Comparison of ENCODE assay signal across 8 cellular contexts in genomic region chr4:14787894-14788293, GRCh38.
DNase-seq lines count a peak whose midpoint lies in the region; ATAC-seq and TF ChIP-seq lines count a peak whose summit lies in the region.

No MANE protein-coding gene starts in this region.

- H3K36me3 ChIP-seq in right lobe of liver, result no peaks in the 10 kb centered on the region
- no peaks in the 10 kb centered on the region for H3K36me3 ChIP-seq in tibial artery

- peaks cover 2% of the 10 kb centered on the region for H3K27me3 Mint-ChIP-seq in activated CD8-positive, alpha-beta T cell treated with anti-CD3 and anti-CD28 coated beads, Interleukin-2, amount 10 ng/mL, durations not matched to agents 7 days and 5 days (ENCODE audit: low read depth)

- H3K27me3 ChIP-seq in right lobe of liver (no peaks in the 10 kb centered on the region), tibial artery (no peaks in the 10 kb centered on the region)

- H3K36me3 Mint-ChIP-seq in activated CD8-positive, alpha-beta T cell treated with anti-CD3 and anti-CD28 coated beads, Interleukin-2, amount 10 ng/mL, durations not matched to agents 7 days and 5 days (ENCODE audit: low read depth), result no peaks in the 10 kb centered on the region

- peak; percentile 32 to 64 (median 46) for TF ChIP-seq CTCF in right lobe of liver (IDR thresholded peaks at IDR 0.05)
- no peak for TF ChIP-seq CTCF in tibial artery (IDR thresholded peaks at IDR 0.05)

- H3K9me3 ChIP-seq in right lobe of liver (no peaks in the 10 kb centered on the region), tibial artery (peaks cover 0 to 5% (median 4%) of the 10 kb centered on the region in 3 donors)

- POLR2A ChIA-PET in activated CD8-positive, alpha-beta T cell treated with anti-CD3 and anti-CD28 coated beads, Interleukin-2, amount 10 ng/mL, durations not matched to agents 7 days and 5 days (lab: Charles Lee), result no interaction called here

- DNase-seq in EL (peak; percentile 27), right lobe of liver (no peak), tibial artery (no peak), posterior vena cava (ENCODE audit: low spot score) (no peak)
- no peak for DNase-seq in activated CD8-positive, alpha-beta T cell treated with anti-CD3 and anti-CD28 coated beads, Interleukin-2, amount 10 ng/mL, durations not matched to agents 7 days and 5 days
- DNase-seq in stimulated activated naive CD4-positive, alpha-beta T cell (lab: John Stamatoyannopoulos, UW), result no peak
- DNase-seq in activated CD4-positive, alpha-beta T cell treated with anti-CD3 and anti-CD28 coated beads for 1 hour, result no peak

- H3K27ac Mint-ChIP-seq in activated CD8-positive, alpha-beta T cell treated with anti-CD3 and anti-CD28 coated beads, Interleukin-2, amount 10 ng/mL, durations not matched to agents 7 days and 5 days, result no peak overlapping the region

- H3K9me3 Mint-ChIP-seq in activated CD8-positive, alpha-beta T cell treated with anti-CD3 and anti-CD28 coated beads, Interleukin-2, amount 10 ng/mL, durations not matched to agents 7 days and 5 days (ENCODE audit: insufficient read depth), result peaks cover 5% of the 10 kb centered on the region

- no peaks in the 10 kb centered on the region for H3K4me1 ChIP-seq in right lobe of liver
- H3K4me1 ChIP-seq in tibial artery, result no peaks in the 10 kb centered on the region

- intact Hi-C loops in right lobe of liver (cut with DNase I), result no loop called here
- intact Hi-C loops in tibial artery (cut with DNase I; ENCODE audit: low total_unique reads), result no loop called here
- intact Hi-C loops in posterior vena cava (cut with DNase I), result no loop called here

- no peak overlapping the region for H3K4me3 ChIP-seq in right lobe of liver
- H3K4me3 ChIP-seq in tibial artery, result no peak overlapping the region

- TF ChIP-seq POLR2A in right lobe of liver (IDR thresholded peaks at IDR 0.05), result no peak

- CTCF ChIA-PET in activated CD8-positive, alpha-beta T cell treated with anti-CD3 and anti-CD28 coated beads, Interleukin-2, amount 10 ng/mL, durations not matched to agents 7 days and 5 days (lab: Charles Lee), result no interaction called here

- H3K27ac ChIP-seq in right lobe of liver, result no peak overlapping the region
- no peak overlapping the region for H3K27ac ChIP-seq in tibial artery

- H3K4me1 Mint-ChIP-seq in activated CD8-positive, alpha-beta T cell treated with anti-CD3 and anti-CD28 coated beads, Interleukin-2, amount 10 ng/mL, durations not matched to agents 7 days and 5 days (ENCODE audit: low read depth), result no peaks in the 10 kb centered on the region

- no peak overlapping the region for H3K4me3 Mint-ChIP-seq in activated CD8-positive, alpha-beta T cell treated with anti-CD3 and anti-CD28 coated beads, Interleukin-2, amount 10 ng/mL, durations not matched to agents 7 days and 5 days

- ATAC-seq in HG02759 (IDR thresholded peaks at IDR 0.05; ENCODE audit: unreplicated experiment) (peak; percentile 52), right lobe of liver (peak; percentile 64 to 78 (median 74))
- peak; percentile 55 for ATAC-seq in activated CD8-positive, alpha-beta T cell treated with anti-CD3 and anti-CD28 coated beads, Interleukin-2, amount 10 ng/mL, durations not matched to agents 7 days and 5 days

Comparison
In these comparisons a context has a peak if more than half of its experiments do, and no peak if none do; other contexts are left out.
1. CTCF ChIP-seq: peak in right lobe of liver (4 of 4); none in tibial artery (0 of 2).
2. Peak in every context shown above with its lines, with median percentiles within 50 percentile points of each other: ATAC-seq.